Comparison of ENCODE assay signal across 8 cellular contexts in genomic region chr15:69729167-69729748, GRCh38.
DNase-seq lines count a peak whose midpoint lies in the region; ATAC-seq and TF ChIP-seq lines count a peak whose summit lies in the region.

No MANE protein-coding gene starts in this region.

- ATAC-seq in left ventricle myocardium superior, result no peak
- no peak for ATAC-seq in GM21723 (IDR thresholded peaks at IDR 0.05; ENCODE audit: unreplicated experiment)
- ATAC-seq in GM21367 (IDR thresholded peaks at IDR 0.05; ENCODE audit: unreplicated experiment), result no peak

- no peak overlapping the region for H3K4me3 ChIP-seq in GM12875 (ENCODE audit: low read depth, low read length)

- DNase-seq in OCI-M1 (lab: John Stamatoyannopoulos, UW) (peak; percentile 68), left ventricle myocardium superior (peak; percentile 48), ureter (ENCODE audit: low spot score) (no peak)
- peak; percentile 56 to 67 for DNase-seq in activated T-helper 1 cell treated with anti-CD3 and anti-CD28 coated beads, Interleukin-2, amount 50 U/mL, for 16 hours (ENCODE audit: low read depth in 1 of 2, low spot score in 1 of 2)
- DNase-seq in stimulated activated CD4-positive, alpha-beta T cell treated with anti-CD3 and anti-CD28 coated beads, Interleukin-2, amount 100 ng/mL, for 4 hours (ENCODE audit: low read depth), result peak; percentile 62

- intact Hi-C loops in left ventricle myocardium superior (cut with micrococcal nuclease), result no loop called here

- peak; percentile 77 for TF ChIP-seq CTCF in GM12875 (IDR thresholded peaks at IDR 0.05; ENCODE audit: borderline replicate concordance, insufficient read depth, low read depth, low read length)
